22 cellular contexts compared by ENCODE assay signal in genomic region chrX:102985182-102985581, GRCh38. TPM values are rescaled to one million over a fixed set of nuclear protein-coding genes. Genes with fewer than 3 reads are reported as not detected.
DNase-seq lines count a peak whose midpoint lies in the region; ATAC-seq and TF ChIP-seq lines count a peak whose summit lies in the region.
"Had no signal": no experiment of that assay in that cellular context is flagged by ENCODE, and none has a peak within 500 bp of the region (broad histone marks: within the 10 kb centered on the region; RNA-seq: fewer than 3 reads in every experiment).

No MANE protein-coding gene starts in this region.

- H3K27me3 Mint-ChIP-seq in activated CD8-positive, alpha-beta T cell treated with anti-CD3 and anti-CD28 coated beads for 36 hours, result no peaks in the 10 kb centered on the region
- H3K27me3 Mint-ChIP-seq: activated CD4-positive, alpha-beta T cell treated with anti-CD3 and anti-CD28 coated beads, Interleukin-2, amount 10 ng/mL, durations not matched to agents 7 days and 5 days; activated naive CD4-positive, alpha-beta T cell treated with anti-CD3 and anti-CD28 coated beads, Interleukin-2, amount 50 U/mL, for 24 hours had no signal

- peaks cover 9% of the 10 kb centered on the region; the same call in 1 of the 2 replicates for H3K9me3 ChIP-seq in BLaER1
- H3K9me3 ChIP-seq in PC-3 (ENCODE audit: low read length), result no peaks in the 10 kb centered on the region
- H3K9me3 ChIP-seq: body of pancreas, gastrocnemius medialis, right lobe of liver, vagina had no signal

- H2AFZ ChIP-seq in PC-3 (ENCODE audit: low read length), result peak overlapping the region; percentile 9; the same call in 1 of the 2 replicates
- H2AFZ ChIP-seq: GM23248 had no signal

- BruUV-seq in PC-3 (replicated peaks; lab: Mats Ljungman, UMichigan), result no TSS peak

- POLR2A ChIA-PET in PC-3 (lab: Charles Lee; ENCODE audit: unreplicated experiment), result no interaction called here
- POLR2A ChIA-PET in activated CD8-positive, alpha-beta T cell treated with anti-CD3 and anti-CD28 coated beads for 36 hours (lab: Charles Lee), result no interaction called here

- ATAC-seq in PC-3, result peak; percentile 53
- no peak for ATAC-seq in HG02642 (IDR thresholded peaks at IDR 0.05; ENCODE audit: poor library complexity, unreplicated experiment)
- ATAC-seq in activated CD8-positive, alpha-beta T cell treated with anti-CD3 and anti-CD28 coated beads for 36 hours, result no peak
- ATAC-seq: body of pancreas, gastrocnemius medialis had no signal

- no peaks in the 10 kb centered on the region for H3K9me2 ChIP-seq in PC-3 (replicated peaks; ENCODE audit: low read length)

- H3K36me3 Mint-ChIP-seq in activated CD8-positive, alpha-beta T cell treated with anti-CD3 and anti-CD28 coated beads for 36 hours (ENCODE audit: low read depth), result no peaks in the 10 kb centered on the region
- H3K36me3 Mint-ChIP-seq: activated naive CD4-positive, alpha-beta T cell treated with anti-CD3 and anti-CD28 coated beads, Interleukin-2, amount 50 U/mL, for 24 hours had no signal

- H3K4me1 ChIP-seq in BLaER1 (peaks cover 45% of the 10 kb centered on the region), PC-3 (ENCODE audit: insufficient read depth, low read length) (peaks cover 14% of the 10 kb centered on the region)
- H3K4me1 ChIP-seq: body of pancreas, gastrocnemius medialis, right lobe of liver, vagina had no signal

- no peak for TF ChIP-seq CTCF in PC-3 (conservative IDR thresholded peaks at IDR 0.05; ENCODE audit: low read depth, low read length)
- no peak for TF ChIP-seq CTCF in foreskin fibroblast (IDR thresholded peaks at IDR 0.05; ENCODE audit: low read depth, low read length)
- TF ChIP-seq CTCF in coronary artery (IDR thresholded peaks at IDR 0.05), result no peak
- no peak for TF ChIP-seq CTCF in activated CD8-positive, alpha-beta T cell treated with anti-CD3 and anti-CD28 coated beads for 36 hours (IDR thresholded peaks at IDR 0.05)

- H3K27me3 ChIP-seq in BLaER1 (no peaks in the 10 kb centered on the region), PC-3 (ENCODE audit: low read length) (no peaks in the 10 kb centered on the region)
- H3K27me3 ChIP-seq: body of pancreas, right lobe of liver, vagina had no signal

- H3K9me3 Mint-ChIP-seq in activated CD8-positive, alpha-beta T cell treated with anti-CD3 and anti-CD28 coated beads for 36 hours, result no peaks in the 10 kb centered on the region
- H3K9me3 Mint-ChIP-seq: activated CD4-positive, alpha-beta T cell treated with anti-CD3 and anti-CD28 coated beads, Interleukin-2, amount 10 ng/mL, durations not matched to agents 7 days and 5 days; activated naive CD4-positive, alpha-beta T cell treated with anti-CD3 and anti-CD28 coated beads, Interleukin-2, amount 50 U/mL, for 24 hours had no signal

- no peak overlapping the region for H3K9ac ChIP-seq in BLaER1
- no peak overlapping the region for H3K9ac ChIP-seq in PC-3 (ENCODE audit: low read length)
- H3K9ac ChIP-seq: GM23248 had no signal

- intact Hi-C loops in PC-3 (cut with micrococcal nuclease), result no loop called here
- intact Hi-C loops in activated CD8-positive, alpha-beta T cell treated with anti-CD3 and anti-CD28 coated beads for 36 hours (cut with micrococcal nuclease), result no loop called here

- H3K4me3 ChIP-seq in BLaER1 (no peak overlapping the region), PC-3 (ENCODE audit: low read length) (no peak overlapping the region), foreskin fibroblast (ENCODE audit: low read depth in 1 of 2, low read length in 2 of 2) (no peak overlapping the region), coronary artery (no peak overlapping the region)
- H3K4me3 ChIP-seq in Jurkat, Clone E6-1 (ENCODE audit: low read length), result no peak overlapping the region
- H3K4me3 ChIP-seq: body of pancreas, gastrocnemius medialis, GM23248, right lobe of liver, vagina had no signal

- CTCF ChIA-PET in PC-3 (lab: Charles Lee), result no interaction called here
- CTCF ChIA-PET in activated CD8-positive, alpha-beta T cell treated with anti-CD3 and anti-CD28 coated beads for 36 hours (lab: Charles Lee), result no interaction called here

- H3K36me3 ChIP-seq in BLaER1, result no peaks in the 10 kb centered on the region
- no peaks in the 10 kb centered on the region for H3K36me3 ChIP-seq in PC-3 (ENCODE audit: low read depth, low read length)
- H3K36me3 ChIP-seq: gastrocnemius medialis, right lobe of liver, vagina had no signal

- H4K20me1 ChIP-seq in BLaER1, result no peaks in the 10 kb centered on the region
- H4K20me1 ChIP-seq in PC-3 (ENCODE audit: low read length), result no peaks in the 10 kb centered on the region

- peak; percentile 28 for DNase-seq in Jurkat, Clone E6-1 (ENCODE audit: low read depth, low spot score)
- DNase-seq in PC-3, result peak; percentile 61
- peak; percentile 7 to 11 for DNase-seq in foreskin fibroblast
- DNase-seq in activated gamma-delta T cell (lab: John Stamatoyannopoulos, UW), result no peak
- DNase-seq in coronary artery (ENCODE audit: low spot score), result no peak
- DNase-seq in activated CD8-positive, alpha-beta T cell treated with anti-CD3 and anti-CD28 coated beads for 36 hours, result no peak
- DNase-seq: activated CD4-positive, alpha-beta T cell treated with anti-CD3 and anti-CD28 coated beads, Interleukin-2, amount 10 ng/mL, durations not matched to agents 7 days and 5 days; cortex of kidney; gastrocnemius medialis; GM23248; NCI-H2029; NCI-H510A; occipital lobe; right lobe of liver; stimulated activated CD4-positive, alpha-beta T cell treated with anti-CD3 and anti-CD28 coated beads, Interleukin-1b, Interleukin-23, amount 100 ng/mL, for 48 hours; T1000 had no signal

- no peak overlapping the region for H3K27ac Mint-ChIP-seq in activated CD8-positive, alpha-beta T cell treated with anti-CD3 and anti-CD28 coated beads for 36 hours
- H3K27ac Mint-ChIP-seq: activated CD4-positive, alpha-beta T cell treated with anti-CD3 and anti-CD28 coated beads, Interleukin-2, amount 10 ng/mL, durations not matched to agents 7 days and 5 days; activated naive CD4-positive, alpha-beta T cell treated with anti-CD3 and anti-CD28 coated beads, Interleukin-2, amount 50 U/mL, for 24 hours had no signal

- H3K4me2 ChIP-seq in BLaER1 (peak overlapping the region; percentile 35), PC-3 (ENCODE audit: low read length) (peak overlapping the region; percentile 6; the same call in 1 of the 2 replicates)

- H3K27ac ChIP-seq in BLaER1 (peak overlapping the region; percentile 72), PC-3 (ENCODE audit: low read length) (peak overlapping the region; percentile 52), coronary artery (peak overlapping the region in 1 of 2 donors; percentile 41)
- H3K27ac ChIP-seq: body of pancreas, gastrocnemius medialis, GM23248, right lobe of liver, vagina had no signal

- no peak overlapping the region for H3K4me3 Mint-ChIP-seq in activated CD8-positive, alpha-beta T cell treated with anti-CD3 and anti-CD28 coated beads for 36 hours
- H3K4me3 Mint-ChIP-seq: activated CD4-positive, alpha-beta T cell treated with anti-CD3 and anti-CD28 coated beads, Interleukin-2, amount 10 ng/mL, durations not matched to agents 7 days and 5 days; activated naive CD4-positive, alpha-beta T cell treated with anti-CD3 and anti-CD28 coated beads, Interleukin-2, amount 50 U/mL, for 24 hours had no signal

- H3K79me2 ChIP-seq in PC-3 (ENCODE audit: low read length), result no peaks in the 10 kb centered on the region

- H3K4me1 Mint-ChIP-seq in activated CD8-positive, alpha-beta T cell treated with anti-CD3 and anti-CD28 coated beads for 36 hours (ENCODE audit: low read depth), result no peaks in the 10 kb centered on the region
- H3K4me1 Mint-ChIP-seq: activated CD4-positive, alpha-beta T cell treated with anti-CD3 and anti-CD28 coated beads, Interleukin-2, amount 10 ng/mL, durations not matched to agents 7 days and 5 days; activated naive CD4-positive, alpha-beta T cell treated with anti-CD3 and anti-CD28 coated beads, Interleukin-2, amount 50 U/mL, for 24 hours had no signal

- H3F3A ChIP-seq in PC-3 (ENCODE audit: low read length, unreplicated experiment), result no peaks in the 10 kb centered on the region

RNA-seq across cellular contexts. Expression of gene RAB40AL, which starts 48.1 kb away (rescaled TPM):
- polyA plus RNA-seq in Jurkat, Clone E6-1 (2012; ENCODE audit: insufficient read depth, insufficient read length), result not detected
- total RNA-seq in PC-3 (2014; rRNA removed), result 0.40 and 0.55 TPM in 2 replicates
- total RNA-seq in activated CD8-positive, alpha-beta T cell treated with anti-CD3 and anti-CD28 coated beads for 36 hours, result not detected
- total RNA-seq: SK-MEL-5 had no signal
- polyA plus RNA-seq: GM23248 had no signal

Comparison
In these comparisons a context has a peak if more than half of its experiments do, and no peak if none do; other contexts are left out.
1. DNase-seq: peak in Jurkat, Clone E6-1 (single experiment), PC-3 (single experiment) and foreskin fibroblast (2 of 2); none in activated gamma-delta T cell (single experiment), coronary artery (single experiment) and activated CD8-positive, alpha-beta T cell treated with anti-CD3 and anti-CD28 coated beads for 36 hours (single experiment).